21 cellular contexts compared by ENCODE assay signal in the genomic region with DNA sequence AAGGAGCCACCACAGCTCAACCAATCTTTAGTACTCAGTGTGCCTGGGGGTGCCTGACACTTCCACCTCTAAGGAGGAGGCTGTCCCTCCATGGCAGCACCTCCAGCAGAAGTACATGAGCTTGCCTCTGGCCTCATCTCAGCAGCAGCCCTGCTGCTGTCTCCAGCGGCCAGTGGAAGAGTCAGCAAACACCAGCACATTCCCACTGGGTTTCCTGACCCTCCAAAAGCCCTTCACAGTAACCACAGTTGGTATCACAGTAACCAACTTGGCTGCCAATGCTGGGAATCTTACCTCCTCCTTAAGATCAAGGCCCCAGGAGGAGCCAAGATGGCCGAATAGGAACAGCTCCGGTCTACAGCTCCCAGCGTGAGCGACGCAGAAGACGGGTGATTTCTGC. TPM values are rescaled to one million over a fixed set of nuclear protein-coding genes. Genes with fewer than 3 reads are reported as not detected.
A peak's percentile ranks its signal among the peaks of the same experiment; 100 is the strongest.
DNase-seq lines count a peak whose midpoint lies in the region; TF ChIP-seq lines count a peak whose summit lies in the region.
"Had no signal": no experiment of that assay in that cellular context is flagged by ENCODE, and none has a peak within 500 bp of the region (broad histone marks: within the 10 kb centered on the region; RNA-seq: fewer than 3 reads in every experiment).

No MANE protein-coding gene starts in this region.

- no peaks in the 10 kb centered on the region for H3K79me1 ChIP-seq in H9 (ENCODE audit: insufficient read depth, low read depth, low read length, poor library complexity, severe bottlenecking)

- H3K36me3 ChIP-seq in NT2/D1 (ENCODE audit: insufficient read depth, insufficient read length, low read length) = no peaks in the 10 kb centered on the region
- no peaks in the 10 kb centered on the region for H3K36me3 ChIP-seq in iPS-15b (ENCODE audit: control insufficient read depth, insufficient read depth, low read length)
- no peaks in the 10 kb centered on the region for H3K36me3 ChIP-seq in brain microvascular endothelial cell (replicated peaks)
- no peaks in the 10 kb centered on the region for H3K36me3 ChIP-seq in GM23248 (ENCODE audit: low read depth)
- H3K36me3 ChIP-seq: HAP-1 had no signal

- H3K27ac ChIP-seq in H9 (ENCODE audit: insufficient read length, low read depth, low read length) (no peak overlapping the region), brain microvascular endothelial cell (no peak overlapping the region), GM23248 (no peak overlapping the region)
- H3K27ac ChIP-seq: SK-N-MC had no signal

- no peak overlapping the region for H3K56ac ChIP-seq in H9 (ENCODE audit: insufficient read length, low read depth, low read length)

- no peaks in the 10 kb centered on the region for H3F3A ChIP-seq in GM23248 (ENCODE audit: insufficient read depth)

- no peak overlapping the region for H2BK20ac ChIP-seq in H9 (ENCODE audit: low read depth, low read length, poor library complexity, severe bottlenecking)

- H3K79me2 ChIP-seq in H9 (ENCODE audit: insufficient read depth, low read length) (no peaks in the 10 kb centered on the region), GM23248 (ENCODE audit: insufficient read depth) (no peaks in the 10 kb centered on the region)

- H3K27ac Mint-ChIP-seq in H9 = peak overlapping the region in 1 of 3 experiments; percentile 91; a peak in 2 of 7 replicates
- H3K27ac Mint-ChIP-seq in progenitor cell of endocrine pancreas = no peak overlapping the region

- in situ Hi-C loops in brain microvascular endothelial cell (cut with HindIII; ENCODE audit: low pct_ligation_motif_present, low sequenced_read_pairs) = no loop called here
- in situ Hi-C loops in GM23248 (cut with MboI) = no loop called here

- peak overlapping the region; percentile 96 for H2BK12ac ChIP-seq in H9 (ENCODE audit: insufficient read length, low read depth, low read length)

- H3K23ac ChIP-seq in H9 (ENCODE audit: insufficient read length, low read depth, low read length) = no peak overlapping the region

- peaks cover 35% of the 10 kb centered on the region for H3K27me3 Mint-ChIP-seq in H9 (ENCODE audit: low read depth)
- peaks cover 2% of the 10 kb centered on the region for H3K27me3 Mint-ChIP-seq in progenitor cell of endocrine pancreas

- H3K4me2 ChIP-seq in H9 (ENCODE audit: insufficient read depth, insufficient read length, low read length) (peak overlapping the region; percentile 55), GM23248 (ENCODE audit: unreplicated experiment) (no peak overlapping the region)

- H2BK15ac ChIP-seq in H9 (ENCODE audit: low read depth, low read length) = peak overlapping the region; percentile 82; the same call in 1 of the 2 replicates

- no peak overlapping the region for H2BK5ac ChIP-seq in H9 (ENCODE audit: insufficient read length, low read length)

- H4K8ac ChIP-seq in H9 (replicated peaks; ENCODE audit: insufficient read length, low read depth, low read length) = no peak overlapping the region

- WGBS in H9 (ENCODE audit: extremely low coverage, insufficient read length, low lambda C conversion rate) = no CpG with 5 or more reads among the region's 7 CpGs
- WGBS in GM23248 (ENCODE audit: low coverage in 1 of 2, low lambda C conversion rate in 2 of 2, missing lambda C conversion rate in 2 of 2), 2 experiments = 8 to 59% methylated on average over 1 to 5 of the region's 7 CpGs

- no peak overlapping the region for H2AK5ac ChIP-seq in H9 (ENCODE audit: insufficient read length, low read length)

- H3K27me3 ChIP-seq in H9 (ENCODE audit: insufficient read depth, low read length) (no peaks in the 10 kb centered on the region), NT2/D1 (ENCODE audit: insufficient read depth, insufficient read length) (no peaks in the 10 kb centered on the region), iPS-15b (ENCODE audit: control insufficient read depth, insufficient read depth, low read length) (peaks cover 12% of the 10 kb centered on the region), brain microvascular endothelial cell (replicated peaks) (no peaks in the 10 kb centered on the region), GM23248 (replicated peaks; ENCODE audit: insufficient read depth) (peaks cover 4% of the 10 kb centered on the region; the same call in 1 of the 2 replicates)

- H3K9me2 ChIP-seq in GM23248 (ENCODE audit: insufficient read depth) = no peaks in the 10 kb centered on the region

- peak overlapping the region in 1 of 2 experiments; percentile 30; a peak in 2 of 5 replicates for H3K4me3 Mint-ChIP-seq in H9
- H3K4me3 Mint-ChIP-seq in progenitor cell of endocrine pancreas (ENCODE audit: low read depth) = peak overlapping the region; percentile 45

- peak overlapping the region; percentile 93 for H3K18ac ChIP-seq in H9 (ENCODE audit: insufficient read length, low read depth, low read length)

- H3T11ph ChIP-seq in H9 (ENCODE audit: low read length) = peak overlapping the region; percentile 54

- DNase-seq in H9 (no peak), NT2/D1 (ENCODE audit: low read depth, low spot score) (no peak), progenitor cell of endocrine pancreas (ENCODE audit: low spot score, unreplicated experiment) (no peak), HT-29 (ENCODE audit: low spot score) (no peak), brain microvascular endothelial cell (no peak), GM23248 (no peak)
- DNase-seq: ACHN; C1 segment of cervical spinal cord; CD8-positive, alpha-beta memory T cell; DMS79 treated with DMSO at 0.1 percent for 48 hours; KBM-7; NCI-H1105 treated with DMSO at 0.1 percent for 48 hours; NCI-H1694 treated with DMSO at 0.1 percent for 48 hours; NCI-H2107; NCI-H510A treated with DMSO at 0.1 percent for 48 hours; NCI-H774; OCI-M1; SHP77 had no signal

- TF ChIP-seq CTCF in H9 (conservative IDR thresholded peaks at IDR 0.05) = no peak
- TF ChIP-seq CTCF in progenitor cell of endocrine pancreas (IDR thresholded peaks at IDR 0.05; ENCODE audit: unreplicated experiment) = no peak
- no peak for TF ChIP-seq CTCF in brain microvascular endothelial cell (IDR thresholded peaks at IDR 0.05; ENCODE audit: low read depth, low read length, missing control alignments)

- H3K9ac ChIP-seq in H9 (ENCODE audit: extremely low read depth, insufficient read length, low read length) = no peak overlapping the region
- H3K9ac ChIP-seq in NT2/D1 (ENCODE audit: insufficient read length, low read depth) = peak overlapping the region; percentile 32
- H3K9ac ChIP-seq in iPS-15b (ENCODE audit: low read depth, low read length) = no peak overlapping the region
- no peak overlapping the region for H3K9ac ChIP-seq in GM23248

- peaks cover 0 to 6% (median 3%) of the 10 kb centered on the region in 3 experiments; a peak in 5 of 7 replicates for H3K36me3 Mint-ChIP-seq in H9 (ENCODE audit: insufficient read depth in 1 of 3, low read depth in 3 of 3)
- no peaks in the 10 kb centered on the region for H3K36me3 Mint-ChIP-seq in progenitor cell of endocrine pancreas (ENCODE audit: insufficient read depth)
- H3K36me3 Mint-ChIP-seq: CD8-positive, alpha-beta memory T cell had no signal

- H3K4me1 Mint-ChIP-seq in H9 (peaks cover 7 to 21% of the 10 kb centered on the region in 2 experiments), progenitor cell of endocrine pancreas (ENCODE audit: low read depth) (no peaks in the 10 kb centered on the region)
- H3K4me1 Mint-ChIP-seq: CD8-positive, alpha-beta memory T cell had no signal

- H2AFZ ChIP-seq in H9 (ENCODE audit: low read length) (no peak overlapping the region), GM23248 (no peak overlapping the region)

- H3K23me2 ChIP-seq in H9 (ENCODE audit: insufficient read length, low read depth, low read length, poor library complexity, severe bottlenecking) = no peaks in the 10 kb centered on the region

- no peak overlapping the region for H2BK120ac ChIP-seq in H9 (ENCODE audit: low read depth, low read length, poor library complexity, severe bottlenecking)

- peak overlapping the region; percentile 21 for H3K4ac ChIP-seq in H9 (ENCODE audit: low read depth, low read length)

- H3K9me3 Mint-ChIP-seq in H9 = peaks cover 0 to 2% of the 10 kb centered on the region in 2 experiments; a peak in 1 of 5 replicates
- H3K9me3 Mint-ChIP-seq in progenitor cell of endocrine pancreas (ENCODE audit: low read depth) = no peaks in the 10 kb centered on the region

- H4K20me1 ChIP-seq in H9 (ENCODE audit: control insufficient read depth, insufficient read depth, insufficient read length) (no peaks in the 10 kb centered on the region), GM23248 (ENCODE audit: insufficient read depth) (no peaks in the 10 kb centered on the region)

- H3K14ac ChIP-seq in H9 (ENCODE audit: insufficient read depth, low read length) = peak overlapping the region; percentile 95

- peak overlapping the region; percentile 15 for H3K4me3 ChIP-seq in NT2/D1 (ENCODE audit: insufficient read length, low read depth)
- peak overlapping the region; percentile 37 for H3K4me3 ChIP-seq in iPS-15b (ENCODE audit: low read depth, low read length)
- H3K4me3 ChIP-seq in brain microvascular endothelial cell (ENCODE audit: low read depth, low read length) = no peak overlapping the region
- H3K4me3 ChIP-seq in GM23248 = no peak overlapping the region
- H3K4me3 ChIP-seq: HAP-1, SK-N-MC had no signal

- H4K5ac ChIP-seq in H9 (ENCODE audit: insufficient read length, low read depth, low read length) = peak overlapping the region; percentile 96

- H4K91ac ChIP-seq in H9 (ENCODE audit: insufficient read length, low read depth, low read length) = peak overlapping the region; percentile 73

- no peaks in the 10 kb centered on the region for H3K4me1 ChIP-seq in H9 (ENCODE audit: insufficient read depth, low read length)
- H3K4me1 ChIP-seq in NT2/D1 (ENCODE audit: insufficient read depth, insufficient read length) = no peaks in the 10 kb centered on the region
- H3K4me1 ChIP-seq in iPS-15b (ENCODE audit: control insufficient read depth, insufficient read depth, low read length) = no peaks in the 10 kb centered on the region
- H3K4me1 ChIP-seq in GM23248 (ENCODE audit: insufficient read depth) = no peaks in the 10 kb centered on the region
- H3K4me1 ChIP-seq: HAP-1 had no signal

- H3K9me3 ChIP-seq in H9 (ENCODE audit: control insufficient read depth, low read depth, low read length) = no peaks in the 10 kb centered on the region
- H3K9me3 ChIP-seq in NT2/D1 (ENCODE audit: insufficient read depth, low read length) = no peaks in the 10 kb centered on the region; the same call in 1 of the 2 replicates
- H3K9me3 ChIP-seq in iPS-15b (ENCODE audit: control insufficient read depth, insufficient read depth, low read length) = no peaks in the 10 kb centered on the region
- no peaks in the 10 kb centered on the region for H3K9me3 ChIP-seq in GM23248 (ENCODE audit: low read depth)
- H3K9me3 ChIP-seq: HAP-1 had no signal

RNA-seq across cellular contexts. Expression of a gene that starts 29.4 kb away (rescaled TPM):
- total RNA-seq in H9 (2021) = 5.7 and 6.0 TPM in 2 replicates
- 2.4 and 3.2 TPM in 2 replicates for total RNA-seq in progenitor cell of endocrine pancreas
- total RNA-seq in HT-29 (2014; rRNA removed; shearing (Covaris generic)) = 0.33 TPM in 1 of 2 replicates, not detected in the other
- not detected in 2 replicates for total RNA-seq in GM23248 (2014; rRNA removed; shearing (Covaris generic))
- polyA plus RNA-seq in GM23248 (2016; fragmentation: Nextera tagmentation; extraction: Ambion mirVana) = not detected in 2 replicates
- polyA plus RNA-seq: CD8-positive, alpha-beta memory T cell had no signal

Comparison
In these comparisons a context has a peak if more than half of its experiments do, and no peak if none do; other contexts are left out.
1. H3K4me3 ChIP-seq: peak in NT2/D1 (single experiment) and iPS-15b (single experiment); none in brain microvascular endothelial cell (single experiment) and GM23248 (single experiment).